8 cellular contexts compared by ENCODE assay signal in the genomic region with DNA sequence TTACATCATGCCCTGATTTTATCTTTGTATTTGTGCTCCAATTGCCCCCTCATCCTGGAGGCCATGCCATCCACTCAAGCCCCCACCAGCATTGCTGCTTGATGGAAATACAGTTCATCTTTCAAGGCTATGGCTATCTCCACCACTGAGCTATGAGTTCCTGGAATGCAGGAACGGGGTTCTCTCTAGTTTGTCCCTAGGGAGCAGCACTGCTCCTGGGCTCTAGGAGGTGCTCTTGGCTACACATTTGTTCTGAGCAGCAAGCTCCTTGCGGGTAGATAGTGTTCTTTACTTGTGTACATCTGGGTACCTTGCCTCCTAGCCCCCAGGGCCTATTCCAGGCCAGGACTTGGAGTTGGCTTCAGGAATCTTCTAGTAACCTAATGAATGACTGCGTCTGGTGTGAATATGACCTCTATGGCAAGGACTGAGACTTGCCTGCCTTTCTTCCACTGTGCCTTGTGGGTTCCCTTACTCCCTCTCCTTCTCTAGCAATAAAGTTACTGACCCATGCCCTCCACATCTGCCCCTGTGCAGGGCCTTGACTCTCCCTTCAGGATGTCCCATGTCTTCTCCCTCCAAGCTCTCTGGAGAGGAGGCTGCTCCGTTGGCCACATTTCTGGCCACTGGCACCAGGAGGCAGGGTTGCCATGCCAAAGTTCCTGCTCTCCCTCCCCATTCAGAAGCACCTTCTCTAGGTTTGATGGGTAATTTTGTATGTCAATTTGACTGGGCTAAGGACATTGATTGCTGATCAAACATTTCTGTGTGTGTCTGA. TPM values are rescaled to one million over a fixed set of nuclear protein-coding genes. Genes with fewer than 3 reads are reported as not detected.
A peak's percentile ranks its signal among the peaks of the same experiment; 100 is the strongest.
DNase-seq lines count a peak whose midpoint lies in the region; ATAC-seq and TF ChIP-seq lines count a peak whose summit lies in the region.

No MANE protein-coding gene starts in this region.

- no peak for TF ChIP-seq EP300 in SK-N-SH (IDR thresholded peaks at IDR 0.05; ENCODE audit: borderline replicate concordance in 1 of 2, low read depth in 1 of 2, low read length in 1 of 2)

- WGBS in SK-N-SH (ENCODE audit: low lambda C conversion rate): 34% methylated on average over 4 of the region's 4 CpGs

- ATAC-seq in GM23338: peak; percentile 98

- DNase-seq in GM10248 (ENCODE audit: extremely low spot score): no peak
- peak; percentile 71 for DNase-seq in GM23338 (ENCODE audit: low spot score)
- peak; percentile 40 for DNase-seq in SK-N-SH
- DNase-seq in left kidney (ENCODE audit: low read depth, low spot score): peak; percentile 52
- no peak for DNase-seq in activated gamma-delta T cell (lab: John Stamatoyannopoulos, UW)
- DNase-seq in dedifferentiated amniotic fluid mesenchymal stem cell (ENCODE audit: extremely low spot score): no peak
- no peak for DNase-seq in coronary artery (ENCODE audit: low spot score)
- no peak for DNase-seq in NCI-H187 (lab: John Stamatoyannopoulos, UW)

- no peak overlapping the region for H2AFZ ChIP-seq in GM23338
- H2AFZ ChIP-seq in SK-N-SH (ENCODE audit: low read depth): no peak overlapping the region

- peak; percentile 48 for TF ChIP-seq RAD21 in SK-N-SH (IDR thresholded peaks at IDR 0.05; ENCODE audit: low read length)

- H3K4me3 Mint-ChIP-seq in GM23338: no peak overlapping the region

- no peaks in the 10 kb centered on the region for H3K9me3 ChIP-seq in SK-N-SH

- POLR2A ChIA-PET in GM10248 (lab: Yijun Ruan, JAX) (interaction anchor here (1.0 kb wide), 1 partner anchor 21 kb away, joined by 5 read pairs; the partner anchor contains the start of gene RPS4X), SK-N-SH (lab: Yijun Ruan, JAX) (interaction anchor here (0.7 kb wide), 1 partner anchor 21 kb away, joined by 3 read pairs; the partner anchor contains the start of gene RPS4X)

- no peaks in the 10 kb centered on the region; the same call in 2 of the 3 replicates for H3K4me1 Mint-ChIP-seq in GM23338

- H3K27ac ChIP-seq in GM23338 (ENCODE audit: low read depth): no peak overlapping the region
- no peak overlapping the region for H3K27ac ChIP-seq in SK-N-SH (ENCODE audit: low read depth in 2 of 2, low read length in 1 of 2)
- H3K27ac ChIP-seq in coronary artery: no peak overlapping the region

- peaks cover 3% of the 10 kb centered on the region; the same call in 1 of the 3 replicates for H3K36me3 Mint-ChIP-seq in GM23338 (ENCODE audit: low read depth)

- H3K36me3 ChIP-seq in GM23338 (ENCODE audit: insufficient read depth) (no peaks in the 10 kb centered on the region), SK-N-SH (replicated peaks in 1 of 2; ENCODE audit: control insufficient read depth in 1 of 2, insufficient read depth in 2 of 2, low read length in 1 of 2) (no peaks in the 10 kb centered on the region)

- H3K4me2 ChIP-seq in GM23338 (no peak overlapping the region), SK-N-SH (no peak overlapping the region)

- H3K9ac ChIP-seq in SK-N-SH: no peak overlapping the region

- CTCF ChIA-PET in GM10248 (lab: Yijun Ruan, JAX): interaction anchor here (1.1 to 1.4 kb wide), 3 partner anchors 22 to 239 kb away, joined by 3 to 4 read pairs (median 3); no protein-coding TSS in a partner anchor
- CTCF ChIA-PET in SK-N-SH (lab: Yijun Ruan, JAX): interaction anchor here (0.7 to 1.9 kb wide), 7 partner anchors 11 to 296 kb away, joined by 3 to 9 read pairs (median 3); no protein-coding TSS in a partner anchor

- no peaks in the 10 kb centered on the region for H3K4me1 ChIP-seq in GM23338 (ENCODE audit: insufficient read depth)
- H3K4me1 ChIP-seq in SK-N-SH (ENCODE audit: control insufficient read depth in 1 of 2, insufficient read depth in 2 of 2, low read depth in 1 of 2, low read length in 1 of 2): no peaks in the 10 kb centered on the region

- no peaks in the 10 kb centered on the region for H3K79me2 ChIP-seq in GM23338 (replicated peaks; ENCODE audit: insufficient read depth)
- H3K79me2 ChIP-seq in SK-N-SH (ENCODE audit: insufficient read depth): no peaks in the 10 kb centered on the region

- peaks cover 10% of the 10 kb centered on the region for H3K27me3 Mint-ChIP-seq in GM23338 (ENCODE audit: insufficient read depth, low read depth, poor library complexity)

- H3F3A ChIP-seq in GM23338 (replicated peaks; ENCODE audit: low read depth) (no peaks in the 10 kb centered on the region), SK-N-SH (replicated peaks; ENCODE audit: insufficient read depth) (no peaks in the 10 kb centered on the region)

- H3K27me3 ChIP-seq in GM23338 (ENCODE audit: insufficient read depth) (peaks cover 15% of the 10 kb centered on the region), SK-N-SH (ENCODE audit: insufficient read depth) (peaks cover 34% of the 10 kb centered on the region)

- no peak overlapping the region for H3K27ac Mint-ChIP-seq in GM23338

- H3K4me3 ChIP-seq in GM23338: no peak overlapping the region
- H3K4me3 ChIP-seq in SK-N-SH (ENCODE audit: low read depth in 2 of 2, low read length in 1 of 2): no peak overlapping the region
- H3K4me3 ChIP-seq in coronary artery: no peak overlapping the region

- no peaks in the 10 kb centered on the region for H3K9me3 Mint-ChIP-seq in GM23338

- no peaks in the 10 kb centered on the region for H3K9me2 ChIP-seq in GM23338 (ENCODE audit: insufficient read depth)
- H3K9me2 ChIP-seq in SK-N-SH: no peaks in the 10 kb centered on the region

- peak; percentile 22 for TF ChIP-seq CTCF in GM10248 (IDR thresholded peaks at IDR 0.05; ENCODE audit: control extremely low read depth, extremely low read depth, low read depth, missing control alignments)
- peak; percentile 52 to 83 for TF ChIP-seq CTCF in GM23338 (conservative IDR thresholded peaks at IDR 0.05; ENCODE audit: low read depth in 2 of 2)
- peak; percentile 40 for TF ChIP-seq CTCF in SK-N-SH (IDR thresholded peaks at IDR 0.05)
- no peak for TF ChIP-seq CTCF in coronary artery (IDR thresholded peaks at IDR 0.05)

- no peaks in the 10 kb centered on the region for H4K20me1 ChIP-seq in GM23338 (replicated peaks; ENCODE audit: insufficient read depth)
- no peaks in the 10 kb centered on the region for H4K20me1 ChIP-seq in SK-N-SH (ENCODE audit: insufficient read depth)

TF ChIP-seq in SK-N-SH, 30 proteins besides CTCF, POLR2A, EP300 and RAD21:
- TF ChIP-seq IRF3 (IDR thresholded peaks at IDR 0.05; ENCODE audit: low read depth, low read length): no peak
- TF ChIP-seq SMC3 (IDR thresholded peaks at IDR 0.05; ENCODE audit: low read depth, low read length): 0 out of 2 replicates have a peak, but pooled peaks have one; percentile 6

RNA-seq across cellular contexts. Expression of gene CITED1, which starts 7.6 kb away (rescaled TPM):
- 0.45 and 2.1 TPM in 2 replicates for total RNA-seq in GM23338 (2014; rRNA removed; shearing (Covaris generic))
- polyA plus RNA-seq in GM23338 (2016; fragmentation: Nextera tagmentation; extraction: Ambion mirVana): 1.1 and 2.0 TPM in 2 replicates
- polyA plus RNA-seq in SK-N-SH (2012; rRNA removed): 0.41 and 0.44 TPM in 2 replicates
- polyA plus RNA-seq in SK-N-SH (2012; cell fraction: cytosol; rRNA removed): 0.15 and 0.39 TPM in 2 replicates
- polyA plus RNA-seq in SK-N-SH (2012; cell fraction: nucleus; rRNA removed): 0.43 and 0.94 TPM in 2 replicates

RNA-seq across cellular contexts. Expression of gene RPS4X, which starts 21.1 kb away (rescaled TPM):
- 550 and 572 TPM in 2 replicates for total RNA-seq in GM23338 (2014; rRNA removed; shearing (Covaris generic))
- 648 and 664 TPM in 2 replicates for polyA plus RNA-seq in GM23338 (2016; fragmentation: Nextera tagmentation; extraction: Ambion mirVana)
- 2,440 and 2,716 TPM in 2 replicates for polyA plus RNA-seq in SK-N-SH (2012; rRNA removed)
- 3,019 and 3,365 TPM in 2 replicates for polyA plus RNA-seq in SK-N-SH (2012; cell fraction: cytosol; rRNA removed)
- 414 and 750 TPM in 2 replicates for polyA plus RNA-seq in SK-N-SH (2012; cell fraction: nucleus; rRNA removed)

RNA-seq across cellular contexts. Expression of gene ERCC6L, which starts 59.3 kb away (rescaled TPM):
- 21.2 and 23.1 TPM in 2 replicates for total RNA-seq in GM23338 (2014; rRNA removed; shearing (Covaris generic))
- polyA plus RNA-seq in GM23338 (2016; fragmentation: Nextera tagmentation; extraction: Ambion mirVana): 8.3 and 11.3 TPM in 2 replicates
- 1.5 and 1.8 TPM in 2 replicates for polyA plus RNA-seq in SK-N-SH (2012; rRNA removed)
- 2.3 and 2.5 TPM in 2 replicates for polyA plus RNA-seq in SK-N-SH (2012; cell fraction: cytosol; rRNA removed)
- polyA plus RNA-seq in SK-N-SH (2012; cell fraction: nucleus; rRNA removed): 0.47 and 0.80 TPM in 2 replicates

Comparison
In these comparisons a context has a peak if more than half of its experiments do, and no peak if none do; other contexts are left out.
1. DNase-seq: peak in GM23338 (single experiment), SK-N-SH (single experiment) and left kidney (single experiment); none in GM10248 (single experiment), activated gamma-delta T cell (single experiment), dedifferentiated amniotic fluid mesenchymal stem cell (single experiment), coronary artery (single experiment) and NCI-H187 (0 of 2).